ENCODE assay signal across 8 cellular contexts in the genomic region with DNA sequence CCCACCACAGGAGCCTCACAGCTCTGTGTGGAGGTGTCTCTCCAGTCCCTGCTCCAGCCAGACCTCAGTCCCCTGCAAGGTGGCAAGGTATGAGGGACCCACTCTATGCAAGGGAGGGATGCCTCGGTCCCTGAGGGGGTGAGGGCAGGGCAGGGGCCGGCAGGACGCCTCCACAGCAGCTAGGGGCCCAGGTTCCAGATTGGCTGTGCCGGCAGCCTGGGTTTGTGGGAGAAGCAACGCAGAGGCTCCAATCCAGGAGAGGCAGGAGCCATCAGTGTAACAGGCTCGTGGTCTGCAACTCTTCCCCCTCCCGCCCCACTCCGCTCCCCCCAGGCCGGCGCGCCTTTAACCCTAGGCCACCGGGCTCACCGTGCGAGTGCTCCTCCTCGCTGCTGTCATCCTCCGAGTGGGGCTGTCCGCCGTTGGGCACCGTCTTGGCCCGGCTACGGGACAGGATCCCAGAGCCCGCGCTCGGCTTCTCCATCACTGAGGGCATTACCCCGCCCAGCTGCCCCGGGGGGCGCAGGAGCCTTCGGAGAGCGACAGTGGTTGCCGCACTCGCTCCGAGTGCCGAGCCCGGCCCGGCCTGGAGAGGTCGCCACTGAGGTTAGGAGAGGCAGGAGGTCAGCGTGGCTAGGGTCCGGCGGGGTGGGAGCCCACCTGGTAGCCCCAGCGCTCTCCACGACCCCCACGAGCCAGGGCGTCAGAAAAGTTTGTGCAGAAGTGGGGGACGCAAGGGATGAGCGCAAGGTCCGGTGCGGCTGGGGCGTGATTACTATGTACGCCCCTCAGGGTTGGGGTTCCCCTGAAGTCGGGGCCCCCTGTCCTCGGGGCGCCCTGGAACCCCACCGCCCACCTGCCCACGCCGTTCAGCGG. TPM values are rescaled to one million over a fixed set of nuclear protein-coding genes. Genes with fewer than 3 reads are reported as not detected.
DNase-seq lines count a peak whose midpoint lies in the region; ATAC-seq and TF ChIP-seq lines count a peak whose summit lies in the region.

No MANE protein-coding gene starts in this region.

- H3K27ac ChIP-seq in parathyroid adenoma: no peak overlapping the region

- H3K4me1 ChIP-seq in parathyroid adenoma: peaks cover 9% of the 10 kb centered on the region

- H3K4me3 ChIP-seq in fibroblast of the aortic adventitia (ENCODE audit: low read depth, low read length) (peak overlapping the region; percentile 66), parathyroid adenoma (ENCODE audit: low read depth, low read length) (peak overlapping the region; percentile 34)

- no peaks in the 10 kb centered on the region for H3K79me2 ChIP-seq in parathyroid adenoma

- H3K9ac ChIP-seq in parathyroid adenoma: no peak overlapping the region

- peak; percentile 58 for DNase-seq in activated CD4-positive, alpha-beta T cell treated with anti-CD3 and anti-CD28 coated beads for 48 hours
- DNase-seq in activated CD4-positive, alpha-beta T cell treated with anti-CD3 and anti-CD28 coated beads, Interleukin-2, amount 50 U/mL, for 4 hours: no peak
- DNase-seq in NCI-H1417 treated with DMSO at 0.1 percent for 48 hours (lab: John Stamatoyannopoulos, UW) (peak; percentile 29), fibroblast of the aortic adventitia (ENCODE audit: low read depth) (peak; percentile 16)
- DNase-seq in activated CD8-positive, alpha-beta memory T cell treated with anti-CD3 and anti-CD28 coated beads, Interleukin-2, amount 50 U/mL, for 48 hours: peak; percentile 78

- H3K4me2 ChIP-seq in parathyroid adenoma (ENCODE audit: low read length): peak overlapping the region; percentile 61

- H3K9me3 ChIP-seq in parathyroid adenoma (ENCODE audit: control insufficient read depth, low read length): no peaks in the 10 kb centered on the region

- TF ChIP-seq CTCF in fibroblast of the aortic adventitia (IDR thresholded peaks at IDR 0.05; ENCODE audit: insufficient read depth, low read length): peak; percentile 68
- TF ChIP-seq CTCF in parathyroid adenoma (IDR thresholded peaks at IDR 0.05): peak; percentile 24

- no peaks in the 10 kb centered on the region for H3K27me3 ChIP-seq in parathyroid adenoma (ENCODE audit: control insufficient read depth, insufficient read depth, low read length)

- peak overlapping the region; percentile 50 for H2AFZ ChIP-seq in parathyroid adenoma

- no peaks in the 10 kb centered on the region for H3K36me3 ChIP-seq in parathyroid adenoma (ENCODE audit: control insufficient read depth, insufficient read depth, low read length)

- ATAC-seq in HG02981 (IDR thresholded peaks at IDR 0.05; ENCODE audit: unreplicated experiment): no peak
- no peak for ATAC-seq in HG03460 (IDR thresholded peaks at IDR 0.05; ENCODE audit: unreplicated experiment)

RNA-seq across cellular contexts. Expression of gene RCOR2, which starts 0.8 kb away (rescaled TPM):
- 2.9 and 3.3 TPM in 2 replicates for total RNA-seq in fibroblast of the aortic adventitia (ENCODE audit: low replicate concordance)

RNA-seq across cellular contexts. Expression of gene NAA40, which starts 22.6 kb away (rescaled TPM):
- 13.3 and 15.4 TPM in 2 replicates for total RNA-seq in fibroblast of the aortic adventitia (ENCODE audit: low replicate concordance)

RNA-seq across cellular contexts. Expression of gene COX8A, which starts 58.2 kb away (rescaled TPM):
- 68.4 and 252 TPM in 2 replicates for total RNA-seq in fibroblast of the aortic adventitia (ENCODE audit: low replicate concordance)

Comparison
In these comparisons a context has a peak if more than half of its experiments do, and no peak if none do; other contexts are left out.
1. DNase-seq: peak in activated CD4-positive, alpha-beta T cell treated with anti-CD3 and anti-CD28 coated beads for 48 hours (single experiment), NCI-H1417 treated with DMSO at 0.1 percent for 48 hours (single experiment), activated CD8-positive, alpha-beta memory T cell treated with anti-CD3 and anti-CD28 coated beads, Interleukin-2, amount 50 U/mL, for 48 hours (single experiment) and fibroblast of the aortic adventitia (single experiment); none in activated CD4-positive, alpha-beta T cell treated with anti-CD3 and anti-CD28 coated beads, Interleukin-2, amount 50 U/mL, for 4 hours (0 of 2).